Comparison of ENCODE assay signal across 31 cellular contexts in genomic region chr10:71502221-71502620, GRCh38.
"Had no signal": no experiment of that assay in that cellular context is flagged by ENCODE, and none has a peak within 500 bp of the region (broad histone marks: within the 10 kb centered on the region; RNA-seq: fewer than 3 reads in every experiment).

No MANE protein-coding gene starts in this region.

- H3K4me1 Mint-ChIP-seq: stimulated activated naive CD8-positive, alpha-beta T cell treated with anti-CD3 and anti-CD28 coated beads, Interleukin-15, amount 100 ng/mL, for 72 hours had no signal

- H3K4me2 ChIP-seq: hepatocyte, smooth muscle cell had no signal

- H3K27me3 Mint-ChIP-seq: stimulated activated naive CD8-positive, alpha-beta T cell treated with anti-CD3 and anti-CD28 coated beads, Interleukin-15, amount 100 ng/mL, for 72 hours had no signal

- H3K9me3 Mint-ChIP-seq: mesothelial cell of epicardium; natural killer cell treated with Interleukin-12 subunit alpha and Interleukin-12 subunit beta and Interleukin-15 and Interleukin-18, amount 100 ng/mL, for 72 hours; stimulated activated naive CD8-positive, alpha-beta T cell treated with anti-CD3 and anti-CD28 coated beads, Interleukin-15, amount 100 ng/mL, for 72 hours had no signal

- H3K27ac ChIP-seq: coronary artery, esophagus muscularis mucosa, foreskin keratinocyte, gastroesophageal sphincter, heart left ventricle, hepatocyte, left lung, parathyroid adenoma, prostate gland, right atrium auricular region, suprapubic skin, transverse colon, upper lobe of right lung, uterus had no signal

- H3K4me3 Mint-ChIP-seq: mesothelial cell of epicardium; naive B cell; natural killer cell treated with Interleukin-12 subunit alpha and Interleukin-12 subunit beta and Interleukin-15 and Interleukin-18, amount 100 ng/mL, for 72 hours; stimulated activated naive CD8-positive, alpha-beta T cell treated with anti-CD3 and anti-CD28 coated beads, Interleukin-15, amount 100 ng/mL, for 72 hours had no signal

- FAIRE-seq: endothelial cell of umbilical vein, kidney had no signal

- H3K9ac ChIP-seq: parathyroid adenoma had no signal

- H3K27me3 ChIP-seq: esophagus muscularis mucosa, gastroesophageal sphincter, heart left ventricle, hepatocyte, left lung, right atrium auricular region, suprapubic skin, transverse colon, upper lobe of right lung, uterus had no signal

- H3K79me2 ChIP-seq: hepatocyte, parathyroid adenoma had no signal

- H3K36me3 ChIP-seq: esophagus muscularis mucosa, gastroesophageal sphincter, heart left ventricle, left lung, prostate gland, right atrium auricular region, suprapubic skin, transverse colon, upper lobe of right lung, uterus had no signal

- ATAC-seq: foreskin keratinocyte; gastroesophageal sphincter; heart left ventricle; left lung; mucosa of descending colon; natural killer cell treated with Interleukin-12 subunit alpha and Interleukin-12 subunit beta and Interleukin-15 and Interleukin-18, amount 100 ng/mL, for 72 hours; sciatic nerve; stimulated activated naive CD8-positive, alpha-beta T cell treated with anti-CD3 and anti-CD28 coated beads, Interleukin-15, amount 100 ng/mL, for 72 hours; upper lobe of right lung had no signal

- H3K4me1 ChIP-seq: foreskin keratinocyte, left lung, right atrium auricular region, suprapubic skin, uterus had no signal

- DNase-seq: dermis blood vessel endothelial cell; effector memory CD4-positive, alpha-beta T cell; foreskin keratinocyte; heart left ventricle; kidney; left lung; mesenchymal stem cell; mucosa of descending colon; naive B cell; stimulated activated CD4-positive, alpha-beta T cell treated with anti-CD3 and anti-CD28 coated beads, Interleukin-12 subunit alpha, Interleukin-12 subunit beta, amount 100 ng/mL, for 4 hours; stimulated activated CD4-positive, alpha-beta T cell treated with anti-CD3 and anti-CD28 coated beads, Interleukin-1b, Interleukin-23, amount 100 ng/mL, for 48 hours; stimulated activated CD4-positive, alpha-beta T cell treated with anti-CD3 and anti-CD28 coated beads, Interleukin-4, amount 100 ng/mL, for 1 hour; stimulated activated CD8-positive, alpha-beta memory T cell treated with anti-CD3 and anti-CD28 coated beads, Interleukin-4, amount 100 ng/mL, for 48 hours; stimulated activated naive CD4-positive, alpha-beta T cell; stimulated activated naive CD8-positive, alpha-beta T cell treated with anti-CD3 and anti-CD28 coated beads, Interleukin-15, amount 100 ng/mL, for 72 hours; transverse colon; upper lobe of right lung; uterus had no signal

- H3K4me3 ChIP-seq: coronary artery, esophagus muscularis mucosa, gastroesophageal sphincter, heart left ventricle, hepatocyte, left lung, mucosa of descending colon, prostate gland, right atrium auricular region, smooth muscle cell, suprapubic skin, transverse colon, upper lobe of right lung, uterus had no signal

- H3K27ac Mint-ChIP-seq: mesothelial cell of epicardium; natural killer cell treated with Interleukin-12 subunit alpha and Interleukin-12 subunit beta and Interleukin-15 and Interleukin-18, amount 100 ng/mL, for 72 hours; stimulated activated naive CD8-positive, alpha-beta T cell treated with anti-CD3 and anti-CD28 coated beads, Interleukin-15, amount 100 ng/mL, for 72 hours had no signal

- H3K36me3 Mint-ChIP-seq: mesothelial cell of epicardium; naive B cell; natural killer cell treated with Interleukin-12 subunit alpha and Interleukin-12 subunit beta and Interleukin-15 and Interleukin-18, amount 100 ng/mL, for 72 hours had no signal

- H3K9me3 ChIP-seq: esophagus muscularis mucosa, gastroesophageal sphincter, heart left ventricle, left lung, mucosa of descending colon, prostate gland, right atrium auricular region, suprapubic skin, transverse colon, upper lobe of right lung, uterus had no signal

- H2AFZ ChIP-seq: hepatocyte, parathyroid adenoma had no signal
